8 cellular contexts compared by ENCODE assay signal in the genomic region with DNA sequence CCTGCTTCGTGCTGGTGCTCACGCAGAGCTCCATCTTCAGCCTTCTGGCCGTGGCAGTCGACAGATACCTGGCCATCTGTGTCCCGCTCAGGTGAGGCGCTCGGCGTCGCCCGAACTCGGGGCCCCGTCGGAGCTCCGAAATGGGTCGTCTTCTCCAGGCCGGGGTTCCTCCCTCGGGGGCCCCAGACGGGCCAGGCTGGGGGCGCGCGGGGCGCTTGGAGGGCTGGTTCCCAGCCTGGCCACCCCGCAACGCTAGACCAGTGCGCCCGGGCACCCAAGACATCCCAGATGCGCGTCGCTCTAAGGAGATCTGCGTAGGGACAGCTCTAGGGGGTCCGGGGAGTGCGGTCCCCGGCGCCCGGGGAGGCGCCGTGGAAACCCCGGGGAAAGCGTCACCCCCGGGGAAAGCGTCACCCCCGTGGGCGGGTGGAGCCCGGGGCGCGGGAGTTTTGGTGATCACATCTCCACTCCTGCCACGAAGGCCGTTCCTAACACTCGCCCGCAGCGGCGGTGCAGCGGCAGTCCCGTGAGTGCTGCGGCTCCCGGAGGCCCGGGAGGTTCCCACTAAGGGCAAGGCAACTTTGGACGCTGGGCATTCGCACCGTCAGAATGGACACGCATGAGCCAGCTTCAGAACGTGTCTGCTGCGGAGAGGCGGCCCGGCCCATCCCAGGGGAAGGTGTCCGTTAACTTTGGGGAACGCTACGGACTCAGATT. TPM values are rescaled to one million over a fixed set of nuclear protein-coding genes. Genes with fewer than 3 reads are reported as not detected.
DNase-seq lines count a peak whose midpoint lies in the region; ATAC-seq, FAIRE-seq and TF ChIP-seq lines count a peak whose summit lies in the region.

No MANE protein-coding gene starts in this region.

- peak; percentile 30 for ATAC-seq in Right ventricle myocardium superior (ENCODE audit: poor library complexity)
- no peak for ATAC-seq in GM21360 (IDR thresholded peaks at IDR 0.05; ENCODE audit: unreplicated experiment)
- ATAC-seq in HG03039 (IDR thresholded peaks at IDR 0.05; ENCODE audit: unreplicated experiment): no peak

- H3K9me3 ChIP-seq in prostate gland: no peaks in the 10 kb centered on the region

- WGBS in prostate gland: 7% methylated on average over 62 of the region's 68 CpGs

- intact Hi-C loops in Right ventricle myocardium superior (cut with DNase I): loop anchor here (10.0 kb wide), 1 partner anchor 49 kb away; a partner anchor contains a TSS
- intact Hi-C loops in prostate gland (cut with DNase I): no loop called here

- peak overlapping the region in 1 of 2 donors; percentile 8 for H3K27ac ChIP-seq in prostate gland

- DNase-seq in activated CD8-positive, alpha-beta memory T cell treated with anti-CD3 and anti-CD28 coated beads for 4 hours (ENCODE audit: low read depth in 2 of 2): peak; percentile 27 to 28
- no peak for DNase-seq in activated CD8-positive, alpha-beta memory T cell treated with anti-CD3 and anti-CD28 coated beads, Interleukin-2, amount 50 U/mL, for 48 hours
- peak; percentile 57 for DNase-seq in activated CD8-positive, alpha-beta memory T cell treated with anti-CD3 and anti-CD28 coated beads, Interleukin-2, amount 50 U/mL, for 4 hours
- DNase-seq in Right ventricle myocardium superior: no peak
- DNase-seq in prostate gland (ENCODE audit: low spot score): no peak
- DNase-seq in urothelium cell line (ENCODE audit: low spot score): no peak

- no peak for TF ChIP-seq CTCF in prostate gland (IDR thresholded peaks at IDR 0.05)

- FAIRE-seq in urothelium cell line (lab: Jason Lieb, UNC): no peak

- peak overlapping the region; percentile 47 to 51 for H3K4me3 ChIP-seq in prostate gland

- H3K27me3 ChIP-seq in prostate gland (replicated peaks; ENCODE audit: insufficient read depth): no peaks in the 10 kb centered on the region

- H3K4me1 ChIP-seq in prostate gland (replicated peaks): peaks cover 5% of the 10 kb centered on the region

- no peaks in the 10 kb centered on the region for H3K36me3 ChIP-seq in prostate gland

- no peak for TF ChIP-seq POLR2A in prostate gland (IDR thresholded peaks at IDR 0.05)

RNA-seq across cellular contexts. Expression of a gene that starts 0.7 kb away (rescaled TPM):
- 0.46 TPM for total RNA-seq in Right ventricle myocardium superior
- total RNA-seq in prostate gland: 10 to 100 TPM in 1 of 2 donors, 1 to 10 TPM in 1; 1.3 to 14.6 TPM

RNA-seq across cellular contexts. Expression of a gene that starts 53.9 kb away (rescaled TPM):
- 21.0 TPM for total RNA-seq in Right ventricle myocardium superior
- total RNA-seq in prostate gland: 10 to 100 TPM; 15.1 to 16.5 TPM

RNA-seq across cellular contexts. Expression of a gene that starts 54.0 kb away (rescaled TPM):
- total RNA-seq in Right ventricle myocardium superior (19.0 TPM), prostate gland (100 to 1,000 TPM in 1 of 2 donors, 10 to 100 TPM in 1; 87.9 to 100 TPM)

Comparison
In these comparisons a context has a peak if more than half of its experiments do, and no peak if none do; other contexts are left out.
1. DNase-seq: peak in activated CD8-positive, alpha-beta memory T cell treated with anti-CD3 and anti-CD28 coated beads for 4 hours (2 of 2) and activated CD8-positive, alpha-beta memory T cell treated with anti-CD3 and anti-CD28 coated beads, Interleukin-2, amount 50 U/mL, for 4 hours (single experiment); none in activated CD8-positive, alpha-beta memory T cell treated with anti-CD3 and anti-CD28 coated beads, Interleukin-2, amount 50 U/mL, for 48 hours (single experiment), Right ventricle myocardium superior (single experiment), prostate gland (single experiment) and urothelium cell line (single experiment).